Comparison of ENCODE assay signal across 21 cellular contexts in the genomic region with DNA sequence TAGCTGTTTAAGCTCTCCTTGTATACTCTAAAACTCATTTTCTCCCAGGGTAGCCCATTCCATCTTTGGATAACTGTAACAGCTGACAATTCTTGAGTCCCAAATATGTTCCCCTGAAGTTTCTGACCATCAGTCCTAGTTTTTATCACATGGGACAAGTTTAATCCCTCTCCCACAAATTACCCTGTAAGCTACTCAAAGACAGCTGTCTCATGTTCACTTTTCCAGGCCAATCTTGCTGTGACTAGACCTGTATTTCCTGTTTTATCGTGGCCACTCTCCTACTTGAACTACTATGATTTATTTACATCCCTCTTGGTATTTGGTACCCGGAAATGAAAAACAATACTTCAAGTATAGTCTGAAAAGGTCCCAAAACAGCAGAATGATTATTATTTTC.
A peak's percentile ranks its signal among the peaks of the same experiment; 100 is the strongest.
DNase-seq lines count a peak whose midpoint lies in the region; ATAC-seq, FAIRE-seq and TF ChIP-seq lines count a peak whose summit lies in the region.
"Had no signal": no experiment of that assay in that cellular context is flagged by ENCODE, and none has a peak within 500 bp of the region (broad histone marks: within the 10 kb centered on the region; RNA-seq: fewer than 3 reads in every experiment).

No MANE protein-coding gene starts in this region.

- H3K9ac ChIP-seq in PC-3 (ENCODE audit: low read length) (no peak overlapping the region), endothelial cell of umbilical vein (replicated peaks; ENCODE audit: extremely low read depth, insufficient read depth, low read length) (no peak overlapping the region)

- no peak for ATAC-seq in PC-3
- ATAC-seq in stimulated activated effector memory CD8-positive, alpha-beta T cell treated with anti-CD3 and anti-CD28 coated beads, Interleukin-12 subunit alpha, Interleukin-12 subunit beta, amount 100 ng/mL, for 72 hours = no peak

- CTCF ChIA-PET in PC-3 (lab: Charles Lee) = interaction anchor here (2.5 kb wide), 1 partner anchor 33 kb away, joined by 26 read pairs; no protein-coding TSS in a partner anchor
- CTCF ChIA-PET in endothelial cell of umbilical vein (lab: Charles Lee) = interaction anchor here (0.8 to 2.6 kb wide), 9 partner anchors 10 to 95 kb away, joined by 3 to 63 read pairs (median 5); a partner anchor contains a TSS

- no peak overlapping the region for H2AFZ ChIP-seq in PC-3 (ENCODE audit: low read length)
- H2AFZ ChIP-seq in endothelial cell of umbilical vein (ENCODE audit: low read depth, low read length) = no peak overlapping the region

- no peaks in the 10 kb centered on the region for H3K9me1 ChIP-seq in endothelial cell of umbilical vein (replicated peaks; ENCODE audit: control insufficient read depth, extremely low read depth, insufficient read depth, low read length)

- no peak overlapping the region for H3K4me3 ChIP-seq in PC-3 (ENCODE audit: low read length)
- H3K4me3 ChIP-seq in endothelial cell of umbilical vein (replicated peaks in 1 of 3; ENCODE audit: insufficient read depth in 1 of 3, low read depth in 1 of 3, low read length in 3 of 3) = no peak overlapping the region
- H3K4me3 ChIP-seq: dorsolateral prefrontal cortex, MG63, sigmoid colon had no signal

- H3K36me3 ChIP-seq in PC-3 (ENCODE audit: low read depth, low read length) = no peaks in the 10 kb centered on the region
- peaks cover 2% of the 10 kb centered on the region in 2 experiments for H3K36me3 ChIP-seq in endothelial cell of umbilical vein (ENCODE audit: control insufficient read depth in 2 of 2, extremely low read depth in 1 of 2, insufficient read depth in 2 of 2, low read length in 2 of 2)

- H3K4me3 Mint-ChIP-seq in nephron = no peak overlapping the region
- H3K4me3 Mint-ChIP-seq in stimulated activated effector memory CD8-positive, alpha-beta T cell treated with anti-CD3 and anti-CD28 coated beads, Interleukin-12 subunit alpha, Interleukin-12 subunit beta, amount 100 ng/mL, for 72 hours = no peak overlapping the region
- H3K4me3 Mint-ChIP-seq: activated naive CD8-positive, alpha-beta T cell treated with anti-CD3 and anti-CD28 coated beads for 36 hours had no signal

- peak overlapping the region; percentile 43 to 74 (median 63) for H3K27ac Mint-ChIP-seq in nephron
- H3K27ac Mint-ChIP-seq in stimulated activated effector memory CD8-positive, alpha-beta T cell treated with anti-CD3 and anti-CD28 coated beads, Interleukin-12 subunit alpha, Interleukin-12 subunit beta, amount 100 ng/mL, for 72 hours = no peak overlapping the region
- H3K27ac Mint-ChIP-seq: activated naive CD8-positive, alpha-beta T cell treated with anti-CD3 and anti-CD28 coated beads for 36 hours had no signal

- peaks cover 17% of the 10 kb centered on the region for H3K4me1 Mint-ChIP-seq in nephron
- no peaks in the 10 kb centered on the region for H3K4me1 Mint-ChIP-seq in stimulated activated effector memory CD8-positive, alpha-beta T cell treated with anti-CD3 and anti-CD28 coated beads, Interleukin-12 subunit alpha, Interleukin-12 subunit beta, amount 100 ng/mL, for 72 hours

- BruUV-seq in PC-3 (replicated peaks; lab: Mats Ljungman, UMichigan) = no TSS peak
- no TSS peak for BruUV-seq in endothelial cell of umbilical vein (replicated peaks; lab: Mats Ljungman, UMichigan)

- POLR2A ChIA-PET in PC-3 (lab: Charles Lee; ENCODE audit: unreplicated experiment) (no interaction called here), endothelial cell of umbilical vein (lab: Charles Lee) (no interaction called here)

- H3K4me2 ChIP-seq in PC-3 (ENCODE audit: low read length) (peak overlapping the region; percentile 27; the same call in 1 of the 2 replicates), endothelial cell of umbilical vein (ENCODE audit: insufficient read depth, low read length) (no peak overlapping the region)

- no peaks in the 10 kb centered on the region for H3F3A ChIP-seq in PC-3 (ENCODE audit: low read length, unreplicated experiment)

- H3K27me3 Mint-ChIP-seq in nephron (ENCODE audit: low read depth) = no peaks in the 10 kb centered on the region
- H3K27me3 Mint-ChIP-seq: activated naive CD8-positive, alpha-beta T cell treated with anti-CD3 and anti-CD28 coated beads for 36 hours had no signal

- H3K9me3 ChIP-seq in PC-3 (ENCODE audit: low read length) = no peaks in the 10 kb centered on the region
- no peaks in the 10 kb centered on the region for H3K9me3 ChIP-seq in endothelial cell of umbilical vein (replicated peaks; ENCODE audit: control insufficient read depth, insufficient read depth, low read length)
- H3K9me3 ChIP-seq: MG63, sigmoid colon had no signal

- DNase-seq in HT-29 (ENCODE audit: low spot score) = peak; percentile 73
- DNase-seq in PC-3 = peak; percentile 73
- peak; percentile 39 for DNase-seq in endothelial cell of umbilical vein (ENCODE audit: low read depth, low spot score)
- DNase-seq in urothelium cell line (ENCODE audit: low spot score) = no peak
- no peak for DNase-seq in NCI-H2196 treated with DMSO at 0.1 percent for 48 hours (lab: John Stamatoyannopoulos, UW; ENCODE audit: unreplicated experiment)
- no peak for DNase-seq in stimulated activated effector memory CD8-positive, alpha-beta T cell treated with anti-CD3 and anti-CD28 coated beads, Interleukin-12 subunit alpha, Interleukin-12 subunit beta, amount 100 ng/mL, for 72 hours (ENCODE audit: low spot score in 2 of 2)
- DNase-seq: activated CD4-positive, alpha-beta T cell treated with anti-CD3 and anti-CD28 coated beads, Interleukin-2, amount 50 U/mL, for 4 hours; activated naive CD8-positive, alpha-beta T cell treated with anti-CD3 and anti-CD28 coated beads for 36 hours; activated T-cell treated with anti-CD3 and anti-CD28 coated beads, Interleukin-2, amount 50 U/mL, for 1 hour; AML-193; dorsolateral prefrontal cortex; hippocampal formation; kidney glomerular epithelial cell; MG63; NCI-H187 treated with DMSO at 0.1 percent for 48 hours; NCI-H69; sigmoid colon; stimulated activated CD4-positive, alpha-beta T cell treated with anti-CD3 and anti-CD28 coated beads, Interleukin-4, amount 100 ng/mL, for 24 hours had no signal

- no peak for TF ChIP-seq POLR2A in endothelial cell of umbilical vein (IDR thresholded peaks at IDR 0.05; ENCODE audit: low read depth, low read length)

- peaks cover 4% of the 10 kb centered on the region for H3K36me3 Mint-ChIP-seq in nephron (ENCODE audit: low read depth)
- peaks cover 38% of the 10 kb centered on the region for H3K36me3 Mint-ChIP-seq in stimulated activated effector memory CD8-positive, alpha-beta T cell treated with anti-CD3 and anti-CD28 coated beads, Interleukin-12 subunit alpha, Interleukin-12 subunit beta, amount 100 ng/mL, for 72 hours

- dilution Hi-C loops in endothelial cell of umbilical vein (cut with MboI; ENCODE audit: extremely low pct_ligation_motif_present, low sequenced_read_pairs) = no loop called here

- H3K4me1 ChIP-seq in PC-3 (ENCODE audit: insufficient read depth, low read length) = peaks cover 19% of the 10 kb centered on the region
- peaks cover 14% of the 10 kb centered on the region for H3K4me1 ChIP-seq in endothelial cell of umbilical vein (ENCODE audit: control insufficient read depth, extremely low read depth, insufficient read depth, low read length)

- H3K27me3 ChIP-seq in PC-3 (ENCODE audit: low read length) (no peaks in the 10 kb centered on the region), endothelial cell of umbilical vein (ENCODE audit: control insufficient read depth in 2 of 2, insufficient read depth in 2 of 2, low read length in 2 of 2) (no peaks in the 10 kb centered on the region)
- H3K27me3 ChIP-seq: dorsolateral prefrontal cortex, MG63, sigmoid colon had no signal

- H4K20me1 ChIP-seq in PC-3 (ENCODE audit: low read length) = no peaks in the 10 kb centered on the region
- no peaks in the 10 kb centered on the region for H4K20me1 ChIP-seq in endothelial cell of umbilical vein (replicated peaks; ENCODE audit: control insufficient read depth, extremely low read depth, insufficient read depth, low read length)

- H3K27ac ChIP-seq in PC-3 (ENCODE audit: low read length) (no peak overlapping the region), endothelial cell of umbilical vein (ENCODE audit: insufficient read depth, low read depth, low read length) (no peak overlapping the region)
- H3K27ac ChIP-seq: dorsolateral prefrontal cortex, sigmoid colon had no signal

- intact Hi-C loops in PC-3 (cut with micrococcal nuclease) (loop anchor here (1.0 kb wide), 1 partner anchor 33 kb away; no protein-coding TSS in a partner anchor), endothelial cell of umbilical vein (cut with micrococcal nuclease) (loop anchor here (5.0 to 10.0 kb wide), 2 partner anchors 659 to 1146 kb away; no protein-coding TSS in a partner anchor)

- no peaks in the 10 kb centered on the region for H3K9me2 ChIP-seq in PC-3 (replicated peaks; ENCODE audit: low read length)

- FAIRE-seq in endothelial cell of umbilical vein (lab: Jason Lieb, UNC) (peak; percentile 31), urothelium cell line (lab: Jason Lieb, UNC) (no peak)
- FAIRE-seq: GM12892, TTC549 had no signal

- no peaks in the 10 kb centered on the region for H3K9me3 Mint-ChIP-seq in nephron
- H3K9me3 Mint-ChIP-seq in stimulated activated effector memory CD8-positive, alpha-beta T cell treated with anti-CD3 and anti-CD28 coated beads, Interleukin-12 subunit alpha, Interleukin-12 subunit beta, amount 100 ng/mL, for 72 hours = no peaks in the 10 kb centered on the region
- H3K9me3 Mint-ChIP-seq: activated naive CD8-positive, alpha-beta T cell treated with anti-CD3 and anti-CD28 coated beads for 36 hours had no signal

- H3K79me2 ChIP-seq in PC-3 (ENCODE audit: low read length) = no peaks in the 10 kb centered on the region
- H3K79me2 ChIP-seq in endothelial cell of umbilical vein (ENCODE audit: control insufficient read depth, insufficient read depth, low read length) = no peaks in the 10 kb centered on the region

- TF ChIP-seq CTCF in PC-3 (conservative IDR thresholded peaks at IDR 0.05; ENCODE audit: low read depth, low read length) (no peak), endothelial cell of umbilical vein (IDR thresholded peaks at IDR 0.05; ENCODE audit: extremely low read depth in 1 of 2, insufficient read depth in 1 of 2, low read depth in 1 of 2, low read length in 2 of 2) (no peak), nephron (IDR thresholded peaks at IDR 0.05; ENCODE audit: unreplicated experiment in 3 of 3) (no peak)

TF ChIP-seq in endothelial cell of umbilical vein, 7 proteins besides CTCF, POLR2A, EP300 and RAD21 (continues in another document):
- TF ChIP-seq, protein P1, sequence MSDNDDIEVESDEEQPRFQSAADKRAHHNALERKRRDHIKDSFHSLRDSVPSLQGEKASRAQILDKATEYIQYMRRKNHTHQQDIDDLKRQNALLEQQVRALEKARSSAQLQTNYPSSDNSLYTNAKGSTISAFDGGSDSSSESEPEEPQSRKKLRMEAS (IDR thresholded peaks at IDR 0.05; ENCODE audit: insufficient read depth, insufficient read length) = no peak
- TF ChIP-seq POLR2AphosphoS5 (IDR thresholded peaks at IDR 0.05; ENCODE audit: insufficient read depth, low read depth, low read length) (no peak), GATA2 (IDR thresholded peaks at IDR 0.05; ENCODE audit: insufficient read depth, insufficient read length, low read depth, low read length) (no peak), FOS (IDR thresholded peaks at IDR 0.05; ENCODE audit: borderline replicate concordance, insufficient read depth, low read length) (no peak), EZH2 (IDR thresholded peaks at IDR 0.05; ENCODE audit: borderline replicate concordance, low read depth, low read length, severe bottlenecking) (no peak), MYC (IDR thresholded peaks at IDR 0.05; ENCODE audit: low read depth, low read length) (no peak)

Comparison
In these comparisons a context has a peak if more than half of its experiments do, and no peak if none do; other contexts are left out.
1. DNase-seq: peak in HT-29 (single experiment), PC-3 (single experiment) and endothelial cell of umbilical vein (single experiment); none in urothelium cell line (single experiment), NCI-H2196 treated with DMSO at 0.1 percent for 48 hours (single experiment) and stimulated activated effector memory CD8-positive, alpha-beta T cell treated with anti-CD3 and anti-CD28 coated beads, Interleukin-12 subunit alpha, Interleukin-12 subunit beta, amount 100 ng/mL, for 72 hours (0 of 2).